In the genomic region with DNA sequence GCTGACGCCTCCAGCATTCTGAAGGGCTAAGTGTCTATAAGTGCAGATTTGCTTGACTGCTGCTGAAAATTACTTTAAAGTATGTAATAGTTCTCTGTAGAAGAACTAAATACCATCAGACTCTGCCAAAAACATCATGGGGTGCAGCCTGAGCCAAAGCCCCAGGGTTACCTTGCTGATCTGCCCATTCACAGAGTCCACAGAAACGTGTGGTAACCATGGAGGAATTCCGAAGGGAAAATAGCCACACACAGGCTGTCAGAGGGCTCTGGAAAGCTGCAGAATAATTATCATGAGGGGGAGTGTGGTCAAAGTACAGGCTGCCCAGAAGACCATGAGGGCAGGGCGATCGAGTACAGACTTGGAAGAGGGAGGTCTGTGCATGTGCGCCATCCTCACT, we compare ENCODE assay signal across 20 cellular contexts.
"Had no signal": no experiment of that assay in that cellular context is flagged by ENCODE, and none has a peak within 500 bp of the region (broad histone marks: within the 10 kb centered on the region; RNA-seq: fewer than 3 reads in every experiment).

No MANE protein-coding gene starts in this region.

- H3K27me3 ChIP-seq: colonic mucosa, hepatocyte, pancreas, suprapubic skin, upper lobe of left lung had no signal

- H3K9me3 Mint-ChIP-seq: mesothelial cell of epicardium had no signal

- H3K27ac Mint-ChIP-seq: activated naive CD8-positive, alpha-beta T cell treated with anti-CD3 and anti-CD28 coated beads, Interleukin-2, amount 10 ng/mL, durations not matched to agents 7 days and 5 days; activated T-helper 1 cell treated with anti-CD3 and anti-CD28 coated beads, Interleukin-12 subunit alpha, Interleukin-12 subunit beta, Interleukin-2, Interleukin-4 antibody, amounts not matched to agents 30 ng/mL and 10 ng/mL and 1 ng/mL, durations not matched to agents 14 hours and 24 hours and 36 hours; mesothelial cell of epicardium; stimulated activated naive B cell treated with anti-CD40 and anti-IgM and Interleukin-4, amounts not matched to agents 10 μg/mL and 1 μg/mL and 100 μg/mL, for 72 hours had no signal

- H3K27me3 Mint-ChIP-seq: activated naive CD8-positive, alpha-beta T cell treated with anti-CD3 and anti-CD28 coated beads, Interleukin-2, amount 10 ng/mL, durations not matched to agents 7 days and 5 days; stimulated activated naive B cell treated with anti-CD40 and anti-IgM and Interleukin-4, amounts not matched to agents 10 μg/mL and 1 μg/mL and 100 μg/mL, for 72 hours had no signal

- ATAC-seq: esophagus mucosa; lower lobe of right lung; pancreas; stimulated activated naive B cell treated with anti-CD40 and anti-IgM and Interleukin-4, amounts not matched to agents 10 μg/mL and 1 μg/mL and 100 μg/mL, for 72 hours had no signal

- H3K27ac ChIP-seq: colonic mucosa, hepatocyte, lower lobe of right lung, pancreas, SJSA1, skin epidermis, suprapubic skin, upper lobe of left lung had no signal

- H3K9me3 ChIP-seq: colonic mucosa, lower lobe of right lung, pancreas, SJSA1, suprapubic skin, upper lobe of left lung had no signal

- H3K4me3 ChIP-seq: colonic mucosa, hepatocyte, lower lobe of right lung, pancreas, SJSA1, skin epidermis, suprapubic skin, upper lobe of left lung had no signal

- DNase-seq: activated CD4-positive, alpha-beta T cell treated with anti-CD3 and anti-CD28 coated beads, Interleukin-2, amount 50 U/mL, for 1 hour; activated CD8-positive, alpha-beta memory T cell treated with anti-CD3 and anti-CD28 coated beads for 24 hours; activated naive CD8-positive, alpha-beta T cell treated with anti-CD3 and anti-CD28 coated beads, Interleukin-2, amount 10 ng/mL, durations not matched to agents 7 days and 5 days; aorta; central memory CD4-positive, alpha-beta T cell; colonic mucosa; kidney; lower lobe of right lung; pancreas; stimulated activated CD4-positive, alpha-beta T cell treated with anti-CD3 and anti-CD28 coated beads, Interleukin-15, amount 100 ng/mL, for 24 hours; stimulated activated CD4-positive, alpha-beta T cell treated with anti-CD3 and anti-CD28 coated beads, Interleukin-4, amount 100 ng/mL, for 1 hour; stimulated activated naive B cell treated with anti-CD40 and anti-IgM and Interleukin-4, amounts not matched to agents 10 μg/mL and 1 μg/mL and 100 μg/mL, for 72 hours had no signal

- H3K36me3 Mint-ChIP-seq: mesothelial cell of epicardium had no signal

- H3K36me3 ChIP-seq: colonic mucosa, lower lobe of right lung, pancreas, SJSA1, suprapubic skin, upper lobe of left lung had no signal

- H3K4me1 ChIP-seq: colonic mucosa, lower lobe of right lung, pancreas, SJSA1, upper lobe of left lung had no signal

- H3K4me3 Mint-ChIP-seq: activated naive CD8-positive, alpha-beta T cell treated with anti-CD3 and anti-CD28 coated beads, Interleukin-2, amount 10 ng/mL, durations not matched to agents 7 days and 5 days; activated T-helper 1 cell treated with anti-CD3 and anti-CD28 coated beads, Interleukin-12 subunit alpha, Interleukin-12 subunit beta, Interleukin-2, Interleukin-4 antibody, amounts not matched to agents 30 ng/mL and 10 ng/mL and 1 ng/mL, durations not matched to agents 14 hours and 24 hours and 36 hours; mesothelial cell of epicardium; stimulated activated naive B cell treated with anti-CD40 and anti-IgM and Interleukin-4, amounts not matched to agents 10 μg/mL and 1 μg/mL and 100 μg/mL, for 72 hours had no signal
